Comparison of ENCODE assay signal across 11 cellular contexts in the genomic region with DNA sequence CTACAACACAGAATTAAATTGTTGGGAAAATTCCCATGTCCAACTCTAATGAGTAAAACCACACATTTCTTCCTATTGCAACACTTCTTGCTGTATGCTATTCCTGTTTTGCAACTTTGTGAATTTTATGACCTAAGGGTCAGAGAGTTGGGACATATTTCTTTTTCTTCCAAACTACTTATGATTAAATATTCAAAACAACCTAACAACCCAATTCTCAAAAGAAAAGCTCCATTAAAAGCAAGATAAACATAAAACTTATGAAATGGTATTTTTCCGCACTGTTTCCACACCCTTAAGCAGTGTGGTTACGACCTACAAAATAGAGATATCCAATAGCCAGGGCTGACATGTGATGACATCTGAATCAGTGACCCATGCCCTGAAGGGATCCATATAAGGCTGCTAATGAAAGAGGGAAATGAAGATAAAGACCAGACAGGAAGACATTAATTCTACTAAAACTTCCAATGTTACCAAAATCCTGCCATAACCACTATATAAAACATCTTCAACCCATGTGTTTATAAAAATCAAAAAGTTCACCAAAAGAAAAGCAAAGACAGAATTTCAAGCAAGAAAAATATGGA. TPM values are rescaled to one million over a fixed set of nuclear protein-coding genes. Genes with fewer than 3 reads are reported as not detected.
A peak's percentile ranks its signal among the peaks of the same experiment; 100 is the strongest.
DNase-seq lines count a peak whose midpoint lies in the region; ATAC-seq and TF ChIP-seq lines count a peak whose summit lies in the region.
"Had no signal": no experiment of that assay in that cellular context is flagged by ENCODE, and none has a peak within 500 bp of the region (broad histone marks: within the 10 kb centered on the region; RNA-seq: fewer than 3 reads in every experiment).

No MANE protein-coding gene starts in this region.

- H3K4ac ChIP-seq in neuronal stem cell (ENCODE audit: low read length), result no peak overlapping the region

- H3K79me1 ChIP-seq in neuronal stem cell (ENCODE audit: low read depth, low read length), result peaks cover 2% of the 10 kb centered on the region

- H3K9ac ChIP-seq in neuronal stem cell (ENCODE audit: low read depth, low read length, poor library complexity), result no peak overlapping the region

- 71 to 81% methylated on average over 2 of the region's 2 CpGs for WGBS in sigmoid colon, 2 donors
- WGBS in neuronal stem cell (ENCODE audit: extremely low coverage in 2 of 2, insufficient read length in 2 of 2, insufficient replicate concordance in 1 of 2), 2 donors, result no CpG with 5 or more reads among the region's 2 CpGs

- H3K4me3 ChIP-seq in foreskin fibroblast (ENCODE audit: low read depth in 1 of 2, low read length in 2 of 2) (no peak overlapping the region), sigmoid colon (no peak overlapping the region), neuronal stem cell (ENCODE audit: low read length in 2 of 2) (no peak overlapping the region)

- no peak overlapping the region for H2AFZ ChIP-seq in neuronal stem cell (ENCODE audit: low read length)

- no peak overlapping the region for H3K27ac Mint-ChIP-seq in progenitor cell of endocrine pancreas
- H3K27ac Mint-ChIP-seq: activated naive CD4-positive, alpha-beta T cell treated with anti-CD3 and anti-CD28 coated beads for 36 hours had no signal

- H3K18ac ChIP-seq in neuronal stem cell (ENCODE audit: low read length), result no peak overlapping the region

- peaks cover 6% of the 10 kb centered on the region for H3K9me3 Mint-ChIP-seq in progenitor cell of endocrine pancreas (ENCODE audit: low read depth)

- peak; percentile 73 for DNase-seq in GM04504 (ENCODE audit: low read depth)
- DNase-seq in RPMI7951 (ENCODE audit: low read depth), result peak; percentile 59
- DNase-seq in foreskin fibroblast, result peak; percentile 37 to 43
- DNase-seq in sigmoid colon, result no peak
- DNase-seq in neuronal stem cell (ENCODE audit: low spot score), result no peak
- no peak for DNase-seq in progenitor cell of endocrine pancreas (ENCODE audit: low spot score, unreplicated experiment)
- DNase-seq: activated naive CD4-positive, alpha-beta T cell treated with anti-CD3 and anti-CD28 coated beads for 36 hours; DMS 273 treated with DMSO at 0.1 percent for 48 hours; NCI-H774 had no signal

- no peak overlapping the region for H2BK15ac ChIP-seq in neuronal stem cell (ENCODE audit: low read length)

- TF ChIP-seq POLR2A in sigmoid colon (IDR thresholded peaks at IDR 0.05), result no peak

- H3K27me3 ChIP-seq in sigmoid colon (no peaks in the 10 kb centered on the region), neuronal stem cell (ENCODE audit: control insufficient read depth in 3 of 3, insufficient read depth in 3 of 3, low read depth in 1 of 3, low read length in 3 of 3) (no peaks in the 10 kb centered on the region)

- no peak overlapping the region for H2AK5ac ChIP-seq in neuronal stem cell (ENCODE audit: low read depth, low read length)

- TF ChIP-seq CTCF in foreskin fibroblast (IDR thresholded peaks at IDR 0.05; ENCODE audit: low read depth, low read length) (no peak), sigmoid colon (IDR thresholded peaks at IDR 0.05) (no peak), progenitor cell of endocrine pancreas (IDR thresholded peaks at IDR 0.05; ENCODE audit: unreplicated experiment) (no peak)

- H2BK12ac ChIP-seq in neuronal stem cell (ENCODE audit: low read length), result no peak overlapping the region

- no peak overlapping the region for H2BK120ac ChIP-seq in neuronal stem cell (ENCODE audit: low read depth, low read length)

- H4K91ac ChIP-seq in neuronal stem cell (ENCODE audit: low read depth, low read length, poor library complexity), result no peak overlapping the region

- H3K36me3 ChIP-seq in sigmoid colon (no peaks in the 10 kb centered on the region), neuronal stem cell (replicated peaks in 1 of 2; ENCODE audit: control insufficient read depth in 2 of 2, insufficient read depth in 2 of 2, low read length in 2 of 2) (no peaks in the 10 kb centered on the region)

- no peaks in the 10 kb centered on the region for H3K27me3 Mint-ChIP-seq in progenitor cell of endocrine pancreas

- no peak for ATAC-seq in GM21423 (IDR thresholded peaks at IDR 0.05; ENCODE audit: unreplicated experiment)
- ATAC-seq in HG03097 (IDR thresholded peaks at IDR 0.05; ENCODE audit: low FRiP score, unreplicated experiment), result no peak

- H3K4me1 ChIP-seq in sigmoid colon (peaks cover 0 to 11% (median 5%) of the 10 kb centered on the region in 4 donors), neuronal stem cell (ENCODE audit: control insufficient read depth in 2 of 2, insufficient read depth in 1 of 2, low read depth in 1 of 2, low read length in 2 of 2) (no peaks in the 10 kb centered on the region)

- H3K4me2 ChIP-seq in neuronal stem cell (ENCODE audit: insufficient read depth, low read length, poor library complexity, severe bottlenecking), result no peak overlapping the region

- no peak overlapping the region for H3K14ac ChIP-seq in neuronal stem cell (ENCODE audit: low read length)

- peaks cover 1% of the 10 kb centered on the region for H3K4me1 Mint-ChIP-seq in progenitor cell of endocrine pancreas (ENCODE audit: low read depth)

- H3K9me3 ChIP-seq in sigmoid colon, result no peaks in the 10 kb centered on the region
- no peaks in the 10 kb centered on the region for H3K9me3 ChIP-seq in neuronal stem cell (replicated peaks in 1 of 2; ENCODE audit: control insufficient read depth in 2 of 2, insufficient read depth in 1 of 2, low read depth in 1 of 2, low read length in 2 of 2)

- intact Hi-C loops in sigmoid colon (cut with DNase I), result no loop called here

- no peak overlapping the region for H2BK5ac ChIP-seq in neuronal stem cell (ENCODE audit: low read length)

- TF ChIP-seq EP300 in sigmoid colon (IDR thresholded peaks at IDR 0.05), result peak in 1 of 4 donors; percentile 21

- H3K27ac ChIP-seq in sigmoid colon (peak overlapping the region in 3 of 4 donors; percentile 7 to 54 (median 49)), neuronal stem cell (replicated peaks; ENCODE audit: low read length) (no peak overlapping the region)

- H3K23ac ChIP-seq in neuronal stem cell (ENCODE audit: low read depth, low read length, poor library complexity), result no peak overlapping the region

- H4K8ac ChIP-seq in neuronal stem cell (ENCODE audit: low read depth, low read length), result no peak overlapping the region

- H3K36me3 Mint-ChIP-seq in progenitor cell of endocrine pancreas (ENCODE audit: insufficient read depth), result peaks cover 2% of the 10 kb centered on the region

- H3K4me3 Mint-ChIP-seq in progenitor cell of endocrine pancreas (ENCODE audit: low read depth), result no peak overlapping the region
- H3K4me3 Mint-ChIP-seq: activated naive CD4-positive, alpha-beta T cell treated with anti-CD3 and anti-CD28 coated beads for 36 hours had no signal

RNA-seq across cellular contexts. Expression of a gene that starts 45.6 kb away (rescaled TPM):
- total RNA-seq in RPMI7951 (2014; rRNA removed; shearing (Covaris generic)), result 32.8 and 37.8 TPM in 2 replicates
- total RNA-seq in sigmoid colon, result 10 to 100 TPM; 34.6 to 64.5 (median 50.5) TPM
- polyA plus RNA-seq in sigmoid colon, result 10 to 100 TPM in 2 of 3 donors, 1 to 10 TPM in 1; 5.5 to 24.9 (median 14.4) TPM
- 18.3 TPM for polyA plus RNA-seq in neuronal stem cell (2013, experiment 1 of 2)
- polyA plus RNA-seq in neuronal stem cell (2013, experiment 2 of 2), result 19.5 TPM
- total RNA-seq in progenitor cell of endocrine pancreas, result 43.0 and 43.3 TPM in 2 replicates

Comparison
In these comparisons a context has a peak if more than half of its experiments do, and no peak if none do; other contexts are left out.
1. DNase-seq: peak in GM04504 (single experiment), RPMI7951 (single experiment) and foreskin fibroblast (2 of 2); none in sigmoid colon (single experiment), neuronal stem cell (single experiment) and progenitor cell of endocrine pancreas (single experiment).